ENCODE assay signal across 9 cellular contexts in genomic region chr16:67429799-67430503, GRCh38. TPM values are rescaled to one million over a fixed set of nuclear protein-coding genes. Genes with fewer than 3 reads are reported as not detected.
DNase-seq lines count a peak whose midpoint lies in the region; ATAC-seq, FAIRE-seq and TF ChIP-seq lines count a peak whose summit lies in the region.
"Had no signal": no experiment of that assay in that cellular context is flagged by ENCODE, and none has a peak within 500 bp of the region (broad histone marks: within the 10 kb centered on the region; RNA-seq: fewer than 3 reads in every experiment).

No MANE protein-coding gene starts in this region.

- H2BK20ac ChIP-seq in IMR-90 (ENCODE audit: low read depth, low read length): no peak overlapping the region

- H4K20me1 ChIP-seq in IMR-90 (ENCODE audit: insufficient read depth, low read length): peaks cover 10% of the 10 kb centered on the region; the same call in 1 of the 2 replicates

- H3K9ac ChIP-seq in IMR-90 (ENCODE audit: low read depth, low read length): no peak overlapping the region

- TF ChIP-seq RAD21 in A549 (conservative IDR thresholded peaks at IDR 0.05 in 1 of 2, IDR thresholded peaks at IDR 0.05 in 1 of 2): no peak
- no peak for TF ChIP-seq RAD21 in IMR-90 (IDR thresholded peaks at IDR 0.05; ENCODE audit: low read length)

- 50% methylated on average over 11 of the region's 13 CpGs for WGBS in A549 (ENCODE audit: missing lambda C conversion rate)
- WGBS in IMR-90 (ENCODE audit: extremely low coverage in 2 of 2, insufficient read length in 1 of 2), 2 experiments: 20% methylated on average over 4 of the region's 13 CpGs; no CpG with 5 or more reads in 1 of the 2 experiments

- H3K9me1 ChIP-seq in IMR-90 (ENCODE audit: insufficient read depth, low read length): peaks cover 3% of the 10 kb centered on the region; the same call in 1 of the 2 replicates

- H3K4ac ChIP-seq in IMR-90 (ENCODE audit: low read depth, low read length): no peak overlapping the region

- intact Hi-C loops in IMR-90 (cut with micrococcal nuclease): loop anchor here (5.0 kb wide), 1 partner anchor 168 kb away; no protein-coding TSS in a partner anchor
- intact Hi-C loops in dendritic cell treated with granulocyte-macrophage colony-stimulating factor and Interleukin-4, amounts not matched to agents 40 ng/mL and 50 ng/mL, for 4 days (cut with micrococcal nuclease): no loop called here
- intact Hi-C loops in natural killer cell (cut with micrococcal nuclease): loop anchor here (5.0 kb wide), 1 partner anchor 37 kb away; no protein-coding TSS in a partner anchor

- peaks cover 9% of the 10 kb centered on the region; the same call in 2 of the 3 replicates for H3K4me1 ChIP-seq in A549
- H3K4me1 ChIP-seq in IMR-90 (ENCODE audit: control insufficient read depth, insufficient read depth, low read length): peaks cover 5% of the 10 kb centered on the region; the same call in 1 of the 2 replicates

- no peak overlapping the region for H4K5ac ChIP-seq in IMR-90 (ENCODE audit: low read depth, low read length)

- no peak overlapping the region for H3K23ac ChIP-seq in IMR-90 (ENCODE audit: low read depth, low read length)

- TF ChIP-seq CTCF in A549 (IDR thresholded peaks at IDR 0.05): no peak
- TF ChIP-seq CTCF in IMR-90 (conservative IDR thresholded peaks at IDR 0.05; ENCODE audit: low read depth, low read length): no peak
- no peak for TF ChIP-seq CTCF in natural killer cell (IDR thresholded peaks at IDR 0.05)

- H3K4me2 ChIP-seq in A549 (peak overlapping the region; percentile 98), IMR-90 (ENCODE audit: low read depth, low read length) (peak overlapping the region; percentile 81; the same call in 1 of the 2 replicates)

- H3K27ac ChIP-seq in A549 (peak overlapping the region; percentile 63 to 76; a peak in 5 of 6 replicates), IMR-90 (ENCODE audit: insufficient read depth, low read length) (no peak overlapping the region)

- H3K36me3 ChIP-seq in IMR-90 (ENCODE audit: control insufficient read depth, insufficient read depth, low read length): no peaks in the 10 kb centered on the region

- no peak overlapping the region for H3K18ac ChIP-seq in IMR-90 (ENCODE audit: low read depth, low read length)

- H3K9me3 ChIP-seq in A549 (no peaks in the 10 kb centered on the region), IMR-90 (ENCODE audit: control insufficient read depth, insufficient read depth, low read length) (no peaks in the 10 kb centered on the region)

- TF ChIP-seq POLR2A in A549 (IDR thresholded peaks at IDR 0.05; ENCODE audit: low read length) (no peak), IMR-90 (IDR thresholded peaks at IDR 0.05; ENCODE audit: low read depth, low read length) (no peak)

- in situ Hi-C loops in IMR-90 (cut with MboI; ENCODE audit: low sequenced_read_pairs): no loop called here

- H2BK120ac ChIP-seq in IMR-90 (ENCODE audit: low read depth, low read length): no peak overlapping the region

- peak overlapping the region; percentile 59 for H3K4me3 ChIP-seq in A549
- no peak overlapping the region for H3K4me3 ChIP-seq in IMR-90 (ENCODE audit: insufficient read depth, low read depth, low read length)

- peak overlapping the region; percentile 62 for H3K27ac Mint-ChIP-seq in dendritic cell treated with granulocyte-macrophage colony-stimulating factor and Interleukin-4, amounts not matched to agents 40 ng/mL and 50 ng/mL, for 4 days
- peak overlapping the region in 1 of 2 donors; percentile 38 for H3K27ac Mint-ChIP-seq in natural killer cell

- POLR2A ChIA-PET in A549 (lab: Yijun Ruan, JAX): interaction anchor here (0.8 kb wide), 1 partner anchor 36 kb away, joined by 3 read pairs; no protein-coding TSS in a partner anchor
- POLR2A ChIA-PET in IMR-90 (lab: Charles Lee; ENCODE audit: unreplicated experiment): no interaction called here

- no peak for TF ChIP-seq EP300 in A549 (IDR thresholded peaks at IDR 0.05)

- H3K27me3 Mint-ChIP-seq in dendritic cell treated with granulocyte-macrophage colony-stimulating factor and Interleukin-4, amounts not matched to agents 40 ng/mL and 50 ng/mL, for 4 days: peaks cover 80% of the 10 kb centered on the region
- H3K27me3 Mint-ChIP-seq in natural killer cell (ENCODE audit: low read depth in 2 of 2): peaks cover 21 to 40% of the 10 kb centered on the region in 2 donors

- peak overlapping the region; percentile 81 for H2AFZ ChIP-seq in IMR-90 (replicated peaks; ENCODE audit: low read length, poor library complexity)

- peaks cover 23% of the 10 kb centered on the region for H3K36me3 Mint-ChIP-seq in dendritic cell treated with granulocyte-macrophage colony-stimulating factor and Interleukin-4, amounts not matched to agents 40 ng/mL and 50 ng/mL, for 4 days (ENCODE audit: low read depth)
- H3K36me3 Mint-ChIP-seq in natural killer cell: no peaks in the 10 kb centered on the region

- peaks cover 39% of the 10 kb centered on the region for H3K4me1 Mint-ChIP-seq in dendritic cell treated with granulocyte-macrophage colony-stimulating factor and Interleukin-4, amounts not matched to agents 40 ng/mL and 50 ng/mL, for 4 days (ENCODE audit: low read depth)
- H3K4me1 Mint-ChIP-seq in natural killer cell: peaks cover 5% of the 10 kb centered on the region in 2 donors

- H2AK9ac ChIP-seq in IMR-90 (replicated peaks; ENCODE audit: low read depth, low read length, poor library complexity): no peak overlapping the region

- H3K56ac ChIP-seq in IMR-90 (ENCODE audit: extremely low read depth, insufficient read depth, low read length): no peak overlapping the region

- no peak overlapping the region for H2BK15ac ChIP-seq in IMR-90 (ENCODE audit: low read depth, low read length)

- H3K79me1 ChIP-seq in IMR-90 (ENCODE audit: low read depth in 1 of 2, low read length in 2 of 2): no peaks in the 10 kb centered on the region

- no TSS peak for BruUV-seq in IMR-90 (replicated peaks; lab: Mats Ljungman, UMichigan)

- no peak overlapping the region for H2BK5ac ChIP-seq in IMR-90 (ENCODE audit: low read depth, low read length, poor library complexity, severe bottlenecking)

- ATAC-seq in A549 (no peak), IMR-90 (ENCODE audit: low read depth) (no peak), natural killer cell (no peak), HG03342 (IDR thresholded peaks at IDR 0.05; ENCODE audit: unreplicated experiment) (no peak), GM18498 (IDR thresholded peaks at IDR 0.05; ENCODE audit: unreplicated experiment) (no peak)

- peaks cover 48% of the 10 kb centered on the region for H3K27me3 ChIP-seq in IMR-90 (ENCODE audit: control insufficient read depth, insufficient read depth, low read length)

- CTCF ChIA-PET in A549 (lab: Yijun Ruan, JAX): interaction anchor here (1.0 to 10.9 kb wide), 12 partner anchors 10 to 146 kb away, joined by 3 to 207 read pairs (median 10); partner anchors contain the start of gene ZDHHC1
- CTCF ChIA-PET in IMR-90 (lab: Yijun Ruan, JAX): no interaction called here

- H3K14ac ChIP-seq in IMR-90 (replicated peaks; ENCODE audit: low read depth, low read length): no peak overlapping the region

- dilution Hi-C loops in IMR-90 (cut with HindIII; ENCODE audit: low sequenced_read_pairs, unreplicated experiment): no loop called here

- H2AK5ac ChIP-seq in IMR-90 (ENCODE audit: low read depth, low read length): no peak overlapping the region

- H4K8ac ChIP-seq in IMR-90 (ENCODE audit: low read depth in 2 of 2, low read length in 2 of 2): no peak overlapping the region

- no peaks in the 10 kb centered on the region for H3K9me3 Mint-ChIP-seq in dendritic cell treated with granulocyte-macrophage colony-stimulating factor and Interleukin-4, amounts not matched to agents 40 ng/mL and 50 ng/mL, for 4 days
- no peaks in the 10 kb centered on the region for H3K9me3 Mint-ChIP-seq in natural killer cell

- DNase-seq in A549 (ENCODE audit: low read depth in 1 of 2, low spot score in 1 of 2) (no peak), IMR-90 (no peak), natural killer cell (no peak), HUDEP-2 (lab: John Stamatoyannopoulos, UW; ENCODE audit: unreplicated experiment in 76 of 76) (no peak), Ammon's horn (ENCODE audit: low spot score) (no peak)

- no peak for FAIRE-seq in A549 (lab: Jason Lieb, UNC)

- peak overlapping the region; percentile 76 for H3K4me3 Mint-ChIP-seq in dendritic cell treated with granulocyte-macrophage colony-stimulating factor and Interleukin-4, amounts not matched to agents 40 ng/mL and 50 ng/mL, for 4 days
- H3K4me3 Mint-ChIP-seq in natural killer cell: peak overlapping the region; percentile 89

- H4K91ac ChIP-seq in IMR-90 (ENCODE audit: insufficient read depth, low read depth, low read length): no peak overlapping the region

RNA-seq across cellular contexts. Expression of gene HSD11B2, which starts 1.0 kb away (rescaled TPM):
- polyA plus RNA-seq in A549 (2011; rRNA removed) (0.53 and 0.75 TPM in 2 replicates), A549 (2017; fragmentation: RNase III; extraction: RNeasy Plus Mini Kit Qiagen cat#74134 plus additional on column Dnase treatment) (0.93 to 1.6 TPM (median 1.2 TPM) in 3 replicates), IMR-90 (2012; rRNA removed) (0.26 and 0.27 TPM in 2 replicates)
- polyA plus RNA-seq in A549 (2012; cell fraction: cytosol; rRNA removed): 1.3 and 1.5 TPM in 2 replicates
- 3.0 and 3.7 TPM in 2 replicates for polyA plus RNA-seq in A549 (2012; cell fraction: nucleus; rRNA removed)
- polyA minus RNA-seq in A549 (2011; rRNA and poly(A)+ RNA removed): 0.21 and 0.39 TPM in 2 replicates
- total RNA-seq in IMR-90 (2012; rRNA removed) (not detected in 2 replicates), natural killer cell (not detected)
- polyA plus RNA-seq in IMR-90 (2012; cell fraction: cytosol; rRNA removed): 0.12 TPM in 1 of 2 replicates, not detected in the other
- polyA plus RNA-seq in IMR-90 (2012; cell fraction: nucleus; rRNA removed; ENCODE audit: low replicate concordance): 0.47 and 0.60 TPM in 2 replicates

RNA-seq across cellular contexts. Expression of gene ZDHHC1, which starts 13.7 kb away (rescaled TPM):
- polyA plus RNA-seq in A549 (2011; rRNA removed): 3.5 and 3.8 TPM in 2 replicates
- polyA plus RNA-seq in A549 (2012; cell fraction: cytosol; rRNA removed): 6.8 and 10.0 TPM in 2 replicates
- 27.1 and 31.1 TPM in 2 replicates for polyA plus RNA-seq in A549 (2012; cell fraction: nucleus; rRNA removed)
- polyA plus RNA-seq in A549 (2017; fragmentation: RNase III; extraction: RNeasy Plus Mini Kit Qiagen cat#74134 plus additional on column Dnase treatment): 5.0 to 7.2 TPM (median 5.9 TPM) in 3 replicates
- 3.8 and 9.3 TPM in 2 replicates for polyA minus RNA-seq in A549 (2011; rRNA and poly(A)+ RNA removed)
- total RNA-seq in IMR-90 (2012; rRNA removed): 1.7 and 2.0 TPM in 2 replicates
- polyA plus RNA-seq in IMR-90 (2012; rRNA removed): 5.9 and 6.1 TPM in 2 replicates
- polyA plus RNA-seq in IMR-90 (2012; cell fraction: cytosol; rRNA removed): 4.2 and 9.4 TPM in 2 replicates
- polyA plus RNA-seq in IMR-90 (2012; cell fraction: nucleus; rRNA removed; ENCODE audit: low replicate concordance): 16.9 and 38.6 TPM in 2 replicates
- total RNA-seq in natural killer cell: 1 to 10 TPM in 2 of 3 donors, under 1 TPM in 1; 0.88 to 2.5 (median 1.8) TPM

RNA-seq across cellular contexts. Expression of gene TPPP3, which starts 36.7 kb away (rescaled TPM):
- polyA plus RNA-seq in A549 (2011; rRNA removed) (9.4 and 10.6 TPM in 2 replicates), A549 (2017; fragmentation: RNase III; extraction: RNeasy Plus Mini Kit Qiagen cat#74134 plus additional on column Dnase treatment) (8.7 to 10.9 TPM (median 9.6 TPM) in 3 replicates), IMR-90 (2012; rRNA removed) (2.2 and 2.4 TPM in 2 replicates)
- 20.1 and 29.1 TPM in 2 replicates for polyA plus RNA-seq in A549 (2012; cell fraction: cytosol; rRNA removed)
- 21.8 and 32.6 TPM in 2 replicates for polyA plus RNA-seq in A549 (2012; cell fraction: nucleus; rRNA removed)
- polyA minus RNA-seq in A549 (2011; rRNA and poly(A)+ RNA removed): 2.4 and 2.5 TPM in 2 replicates
- total RNA-seq in IMR-90 (2012; rRNA removed) (0.54 and 0.56 TPM in 2 replicates), natural killer cell (1 to 10 TPM in 2 of 3 donors, under 1 TPM in 1; 0.66 to 3.0 (median 1.4) TPM)
- polyA plus RNA-seq in IMR-90 (2012; cell fraction: cytosol; rRNA removed): 2.0 and 3.4 TPM in 2 replicates
- polyA plus RNA-seq in IMR-90 (2012; cell fraction: nucleus; rRNA removed; ENCODE audit: low replicate concordance): 1.8 and 2.4 TPM in 2 replicates

RNA-seq across cellular contexts. Expression of gene ATP6V0D1, which starts 51.0 kb away (rescaled TPM):
- polyA plus RNA-seq in A549 (2011; rRNA removed) (45.6 and 45.7 TPM in 2 replicates), A549 (2017; fragmentation: RNase III; extraction: RNeasy Plus Mini Kit Qiagen cat#74134 plus additional on column Dnase treatment) (96.5 to 103 TPM (median 101 TPM) in 3 replicates), IMR-90 (2012; rRNA removed) (123 and 124 TPM in 2 replicates)
- polyA plus RNA-seq in A549 (2012; cell fraction: cytosol; rRNA removed): 95.8 and 108 TPM in 2 replicates
- 119 and 120 TPM in 2 replicates for polyA plus RNA-seq in A549 (2012; cell fraction: nucleus; rRNA removed)
- 112 and 120 TPM in 2 replicates for polyA minus RNA-seq in A549 (2011; rRNA and poly(A)+ RNA removed)
- total RNA-seq in IMR-90 (2012; rRNA removed) (112 and 128 TPM in 2 replicates), natural killer cell (10 to 100 TPM; 76.0 to 84.9 (median 83.3) TPM)
- polyA plus RNA-seq in IMR-90 (2012; cell fraction: cytosol; rRNA removed): 207 and 212 TPM in 2 replicates
- polyA plus RNA-seq in IMR-90 (2012; cell fraction: nucleus; rRNA removed; ENCODE audit: low replicate concordance): 94.6 and 127 TPM in 2 replicates

RNA-seq across cellular contexts. Expression of gene AGRP, which starts 53.4 kb away (rescaled TPM):
- polyA plus RNA-seq in A549 (2011; rRNA removed) (not detected in 2 replicates), A549 (2017; fragmentation: RNase III; extraction: RNeasy Plus Mini Kit Qiagen cat#74134 plus additional on column Dnase treatment) (not detected in 3 replicates), IMR-90 (2012; rRNA removed) (not detected in 2 replicates)
- not detected in 2 replicates for polyA plus RNA-seq in A549 (2012; cell fraction: cytosol; rRNA removed)
- not detected in 2 replicates for polyA plus RNA-seq in A549 (2012; cell fraction: nucleus; rRNA removed)
- not detected in 2 replicates for polyA minus RNA-seq in A549 (2011; rRNA and poly(A)+ RNA removed)
- total RNA-seq in IMR-90 (2012; rRNA removed) (not detected in 2 replicates), natural killer cell (under 1 TPM in 1 of 3 donors, not detected in 2; 0.50 TPM)
- polyA plus RNA-seq in IMR-90 (2012; cell fraction: cytosol; rRNA removed): not detected in 2 replicates
- not detected in 2 replicates for polyA plus RNA-seq in IMR-90 (2012; cell fraction: nucleus; rRNA removed; ENCODE audit: low replicate concordance)
- total RNA-seq: renal cortical epithelial cell had no signal
